ENCODE assay signal across 1 cellular context in genomic region chr15:69452702-69453513, GRCh38.
TF ChIP-seq lines count a peak whose summit lies in the region.

TSS of gene RPLP1 (plus strand) at chr15:69452818. CDS start at chr15:69452949, 131 bp downstream.

TF ChIP-seq in WTC11, 78 proteins besides CTCF, POLR2A, EP300 and RAD21 (continued from another document):
- TF ChIP-seq PRDM15 (CRISPR knock-in tag; IDR thresholded peaks at IDR 0.05) (no peak), RELA (CRISPR knock-in tag; IDR thresholded peaks at IDR 0.05; ENCODE audit: borderline replicate concordance) (no peak; the same call in 1 of the 2 replicates), E2F5 (CRISPR knock-in tag; IDR thresholded peaks at IDR 0.05) (peak; percentile 59), NFE2L1 (CRISPR knock-in tag; IDR thresholded peaks at IDR 0.05) (peak; percentile 88), SOX15 (CRISPR knock-in tag; IDR thresholded peaks at IDR 0.05) (no peak), IRF2 (CRISPR knock-in tag; IDR thresholded peaks at IDR 0.05; ENCODE audit: borderline replicate concordance, low read depth) (no peak), FOXP1 (CRISPR knock-in tag; IDR thresholded peaks at IDR 0.05; ENCODE audit: borderline replicate concordance) (peak; percentile 95; the same call in 1 of the 2 replicates), AFF4 (CRISPR knock-in tag; IDR thresholded peaks at IDR 0.05; ENCODE audit: borderline replicate concordance) (peak; percentile 85; the same call in 1 of the 2 replicates), PRRX2 (CRISPR knock-in tag; IDR thresholded peaks at IDR 0.05) (no peak), E2F4 (CRISPR knock-in tag; IDR thresholded peaks at IDR 0.05; ENCODE audit: borderline replicate concordance, low read depth) (peak; percentile 74), ZNF219 (CRISPR knock-in tag; IDR thresholded peaks at IDR 0.05; ENCODE audit: borderline replicate concordance) (peak; percentile 79; the same call in 1 of the 2 replicates), ZNF396 (CRISPR knock-in tag; IDR thresholded peaks at IDR 0.05; ENCODE audit: borderline replicate concordance) (no peak), HMGA2 (CRISPR knock-in tag; IDR thresholded peaks at IDR 0.05) (no peak), GABPB1 (CRISPR knock-in tag; IDR thresholded peaks at IDR 0.05) (peak; percentile 74), ATF1 (CRISPR knock-in tag; IDR thresholded peaks at IDR 0.05) (no peak), ARID4B (CRISPR knock-in tag; IDR thresholded peaks at IDR 0.05; ENCODE audit: borderline replicate concordance) (peak; percentile 94), KAT7 (CRISPR knock-in tag; IDR thresholded peaks at IDR 0.05; ENCODE audit: borderline replicate concordance) (0 out of 2 replicates have a peak, but pooled peaks have one; percentile 74), AR (CRISPR knock-in tag; IDR thresholded peaks at IDR 0.05) (0 out of 2 replicates have a peak, but pooled peaks have one; percentile 21), ERG (CRISPR knock-in tag; IDR thresholded peaks at IDR 0.05) (0 out of 2 replicates have a peak, but pooled peaks have one; percentile 38), ELF4 (CRISPR knock-in tag; IDR thresholded peaks at IDR 0.05; ENCODE audit: low read depth) (no peak), FOXJ3 (CRISPR knock-in tag; IDR thresholded peaks at IDR 0.05; ENCODE audit: borderline replicate concordance) (no peak), ATF3 (CRISPR knock-in tag; conservative IDR thresholded peaks at IDR 0.05) (no peak), ZNF232 (CRISPR knock-in tag; IDR thresholded peaks at IDR 0.05) (peak; percentile 93), TEAD4 (CRISPR knock-in tag; IDR thresholded peaks at IDR 0.05) (peak; percentile 74), ZNF138 (CRISPR knock-in tag; conservative IDR thresholded peaks at IDR 0.05) (peak; percentile 76; the same call in 1 of the 2 replicates), FOXK1 (CRISPR knock-in tag; IDR thresholded peaks at IDR 0.05) (peak; percentile 65), ZBTB43 (CRISPR knock-in tag; IDR thresholded peaks at IDR 0.05) (no peak; the same call in 1 of the 2 replicates), JUN (CRISPR knock-in tag; IDR thresholded peaks at IDR 0.05) (peak; percentile 63; the same call in 1 of the 2 replicates)
